ENCODE assay signal across 1 cellular context in the genomic region with DNA sequence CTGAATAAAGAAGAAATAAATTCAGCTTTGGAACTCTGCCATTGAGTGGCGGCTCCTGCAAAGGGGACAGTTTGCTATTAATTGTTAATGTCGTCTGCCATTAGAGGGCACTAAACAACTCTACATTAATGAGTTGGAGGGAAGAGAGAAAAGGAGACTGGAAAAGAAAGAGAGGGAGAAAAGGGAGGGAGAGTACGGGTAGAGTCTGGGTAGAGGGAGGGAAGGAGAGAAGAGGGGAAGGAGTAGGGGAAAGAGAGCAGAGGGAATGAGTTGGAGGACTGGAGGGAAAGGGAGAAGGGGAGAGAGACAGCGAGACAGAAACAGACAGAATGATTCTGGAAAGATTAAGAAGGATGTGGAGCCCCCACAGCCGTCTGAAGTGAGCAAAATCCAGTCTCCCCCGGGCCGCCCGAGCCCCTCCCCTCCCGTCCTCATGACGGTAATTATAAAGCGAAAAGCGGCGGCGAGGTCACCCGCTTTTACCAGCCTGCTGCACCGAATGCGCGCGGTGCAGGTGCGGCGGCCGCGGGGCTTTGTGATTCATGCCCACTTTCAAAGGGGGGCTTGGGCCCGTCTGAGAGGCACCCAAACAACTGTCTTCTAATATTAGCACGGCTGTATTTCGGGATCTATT.
A peak's percentile ranks its signal among the peaks of the same experiment; 100 is the strongest.
TF ChIP-seq lines count a peak whose summit lies in the region.

No MANE protein-coding gene starts in this region.

TF ChIP-seq in HepG2, 621 proteins besides CTCF, POLR2A, EP300 and RAD21 (continued from another document and continues in another):
- TF ChIP-seq, protein P1, sequence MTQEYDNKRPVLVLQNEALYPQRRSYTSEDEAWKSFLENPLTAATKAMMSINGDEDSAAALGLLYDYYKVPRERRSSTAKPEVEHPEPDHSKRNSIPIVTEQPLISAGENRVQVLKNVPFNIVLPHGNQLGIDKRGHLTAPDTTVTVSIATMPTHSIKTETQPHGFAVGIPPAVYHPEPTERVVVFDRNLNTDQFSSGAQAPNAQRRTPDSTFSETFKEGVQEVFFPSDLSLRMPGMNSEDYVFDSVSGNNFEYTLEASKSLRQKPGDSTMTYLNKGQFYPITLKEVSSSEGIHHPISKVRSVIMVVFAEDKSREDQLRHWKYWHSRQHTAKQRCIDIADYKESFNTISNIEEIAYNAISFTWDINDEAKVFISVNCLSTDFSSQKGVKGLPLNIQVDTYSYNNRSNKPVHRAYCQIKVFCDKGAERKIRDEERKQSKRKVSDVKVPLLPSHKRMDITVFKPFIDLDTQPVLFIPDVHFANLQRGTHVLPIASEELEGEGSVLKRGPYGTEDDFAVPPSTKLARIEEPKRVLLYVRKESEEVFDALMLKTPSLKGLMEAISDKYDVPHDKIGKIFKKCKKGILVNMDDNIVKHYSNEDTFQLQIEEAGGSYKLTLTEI (CRISPR knock-in tag; conservative IDR thresholded peaks at IDR 0.05) = no peak
- TF ChIP-seq, protein P2, sequence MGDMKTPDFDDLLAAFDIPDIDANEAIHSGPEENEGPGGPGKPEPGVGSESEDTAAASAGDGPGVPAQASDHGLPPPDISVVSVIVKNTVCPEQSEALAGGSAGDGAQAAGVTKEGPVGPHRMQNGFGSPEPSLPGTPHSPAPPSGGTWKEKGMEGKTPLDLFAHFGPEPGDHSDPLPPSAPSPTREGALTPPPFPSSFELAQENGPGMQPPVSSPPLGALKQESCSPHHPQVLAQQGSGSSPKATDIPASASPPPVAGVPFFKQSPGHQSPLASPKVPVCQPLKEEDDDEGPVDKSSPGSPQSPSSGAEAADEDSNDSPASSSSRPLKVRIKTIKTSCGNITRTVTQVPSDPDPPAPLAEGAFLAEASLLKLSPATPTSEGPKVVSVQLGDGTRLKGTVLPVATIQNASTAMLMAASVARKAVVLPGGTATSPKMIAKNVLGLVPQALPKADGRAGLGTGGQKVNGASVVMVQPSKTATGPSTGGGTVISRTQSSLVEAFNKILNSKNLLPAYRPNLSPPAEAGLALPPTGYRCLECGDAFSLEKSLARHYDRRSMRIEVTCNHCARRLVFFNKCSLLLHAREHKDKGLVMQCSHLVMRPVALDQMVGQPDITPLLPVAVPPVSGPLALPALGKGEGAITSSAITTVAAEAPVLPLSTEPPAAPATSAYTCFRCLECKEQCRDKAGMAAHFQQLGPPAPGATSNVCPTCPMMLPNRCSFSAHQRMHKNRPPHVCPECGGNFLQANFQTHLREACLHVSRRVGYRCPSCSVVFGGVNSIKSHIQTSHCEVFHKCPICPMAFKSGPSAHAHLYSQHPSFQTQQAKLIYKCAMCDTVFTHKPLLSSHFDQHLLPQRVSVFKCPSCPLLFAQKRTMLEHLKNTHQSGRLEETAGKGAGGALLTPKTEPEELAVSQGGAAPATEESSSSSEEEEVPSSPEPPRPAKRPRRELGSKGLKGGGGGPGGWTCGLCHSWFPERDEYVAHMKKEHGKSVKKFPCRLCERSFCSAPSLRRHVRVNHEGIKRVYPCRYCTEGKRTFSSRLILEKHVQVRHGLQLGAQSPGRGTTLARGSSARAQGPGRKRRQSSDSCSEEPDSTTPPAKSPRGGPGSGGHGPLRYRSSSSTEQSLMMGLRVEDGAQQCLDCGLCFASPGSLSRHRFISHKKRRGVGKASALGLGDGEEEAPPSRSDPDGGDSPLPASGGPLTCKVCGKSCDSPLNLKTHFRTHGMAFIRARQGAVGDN (CRISPR knock-in tag; IDR thresholded peaks at IDR 0.05) = peak; percentile 67
- TF ChIP-seq ZNF564 (CRISPR knock-in tag; IDR thresholded peaks at IDR 0.05) (0 out of 2 replicates have a peak, but pooled peaks have one; percentile 35), ZNF12 (CRISPR knock-in tag; IDR thresholded peaks at IDR 0.05) (0 out of 2 replicates have a peak, but pooled peaks have one; percentile 8), SAP130 (CRISPR knock-in tag; IDR thresholded peaks at IDR 0.05; ENCODE audit: low read depth) (0 out of 2 replicates have a peak, but pooled peaks have one; percentile 17), KDM4B (CRISPR knock-in tag; IDR thresholded peaks at IDR 0.05) (no peak; the same call in 1 of the 2 replicates), MED8 (CRISPR knock-in tag; IDR thresholded peaks at IDR 0.05; ENCODE audit: insufficient replicate concordance) (no peak), ZNF709 (CRISPR knock-in tag; IDR thresholded peaks at IDR 0.05) (no peak), ZNF777 (CRISPR knock-in tag; IDR thresholded peaks at IDR 0.05) (peak; percentile 87), RBM39 (IDR thresholded peaks at IDR 0.05; ENCODE audit: low read depth, low read length, poor library complexity, severe bottlenecking) (peak; percentile 34), LCORL (IDR thresholded peaks at IDR 0.05) (no peak), LCORL (CRISPR knock-in tag; IDR thresholded peaks at IDR 0.05) (no peak), CBX5 (CRISPR knock-in tag; IDR thresholded peaks at IDR 0.05; ENCODE audit: borderline replicate concordance) (0 out of 2 replicates have a peak, but pooled peaks have one; percentile 13), ZMYM3 (CRISPR knock-in tag; IDR thresholded peaks at IDR 0.05) (0 out of 2 replicates have a peak, but pooled peaks have one; percentile 44), SIN3A (IDR thresholded peaks at IDR 0.05; ENCODE audit: borderline replicate concordance, low read depth, low read length) (peak; percentile 54; the same call in 1 of the 2 replicates), PITX1 (CRISPR knock-in tag; IDR thresholded peaks at IDR 0.05) (peak; percentile 35; the same call in 1 of the 2 replicates), GATAD2A (CRISPR knock-in tag; IDR thresholded peaks at IDR 0.05) (peak; percentile 40), CBX1 (IDR thresholded peaks at IDR 0.05; ENCODE audit: low read depth) (no peak), TAF1 (CRISPR knock-in tag; IDR thresholded peaks at IDR 0.05) (peak; percentile 31; the same call in 1 of the 2 replicates), RBFOX2 (IDR thresholded peaks at IDR 0.05; ENCODE audit: low read depth, low read length) (peak; percentile 77), ZNF441 (CRISPR knock-in tag; IDR thresholded peaks at IDR 0.05; ENCODE audit: borderline replicate concordance) (peak; percentile 25; the same call in 1 of the 2 replicates), CREM (IDR thresholded peaks at IDR 0.05) (0 out of 2 replicates have a peak, but pooled peaks have one; percentile 18), CREM (CRISPR knock-in tag; IDR thresholded peaks at IDR 0.05) (no peak), ZBTB7B (CRISPR knock-in tag; IDR thresholded peaks at IDR 0.05) (peak; percentile 27; the same call in 1 of the 2 replicates), ZNF605 (CRISPR knock-in tag; IDR thresholded peaks at IDR 0.05) (peak; percentile 79), MEF2D (CRISPR knock-in tag; IDR thresholded peaks at IDR 0.05) (peak; percentile 72; the same call in 1 of the 2 replicates), NR2C2 (CRISPR knock-in tag; IDR thresholded peaks at IDR 0.05; ENCODE audit: borderline replicate concordance) (0 out of 2 replicates have a peak, but pooled peaks have one; percentile 41), ZSCAN25 (CRISPR knock-in tag; IDR thresholded peaks at IDR 0.05) (peak; percentile 76; the same call in 1 of the 2 replicates), TEAD2 (CRISPR knock-in tag; IDR thresholded peaks at IDR 0.05) (no peak), MAZ (IDR thresholded peaks at IDR 0.05; ENCODE audit: borderline replicate concordance, low read depth, low read length) (0 out of 2 replicates have a peak, but pooled peaks have one; percentile 15), MAZ (CRISPR knock-in tag; IDR thresholded peaks at IDR 0.05; ENCODE audit: low read depth) (no peak), SP4 (CRISPR knock-in tag; IDR thresholded peaks at IDR 0.05) (0 out of 2 replicates have a peak, but pooled peaks have one; percentile 38), HMGA1 (CRISPR knock-in tag; conservative IDR thresholded peaks at IDR 0.05) (no peak), NCOR1 (IDR thresholded peaks at IDR 0.05; ENCODE audit: borderline replicate concordance, low read length) (peak; percentile 78; the same call in 1 of the 2 replicates), ASH2L (IDR thresholded peaks at IDR 0.05; ENCODE audit: insufficient read length, low read depth, low read length) (peak; percentile 23), ZNF350 (CRISPR knock-in tag; IDR thresholded peaks at IDR 0.05; ENCODE audit: borderline replicate concordance, low read depth) (peak; percentile 55; the same call in 1 of the 2 replicates)
- TF ChIP-seq, protein P3, sequence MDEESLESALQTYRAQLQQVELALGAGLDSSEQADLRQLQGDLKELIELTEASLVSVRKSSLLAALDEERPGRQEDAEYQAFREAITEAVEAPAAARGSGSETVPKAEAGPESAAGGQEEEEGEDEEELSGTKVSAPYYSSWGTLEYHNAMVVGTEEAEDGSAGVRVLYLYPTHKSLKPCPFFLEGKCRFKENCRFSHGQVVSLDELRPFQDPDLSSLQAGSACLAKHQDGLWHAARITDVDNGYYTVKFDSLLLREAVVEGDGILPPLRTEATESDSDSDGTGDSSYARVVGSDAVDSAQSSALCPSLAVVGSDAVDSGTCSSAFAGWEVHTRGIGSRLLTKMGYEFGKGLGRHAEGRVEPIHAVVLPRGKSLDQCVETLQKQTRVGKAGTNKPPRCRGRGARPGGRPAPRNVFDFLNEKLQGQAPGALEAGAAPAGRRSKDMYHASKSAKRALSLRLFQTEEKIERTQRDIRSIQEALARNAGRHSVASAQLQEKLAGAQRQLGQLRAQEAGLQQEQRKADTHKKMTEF (CRISPR knock-in tag; IDR thresholded peaks at IDR 0.05) = peak; percentile 50
- TF ChIP-seq, protein P4, sequence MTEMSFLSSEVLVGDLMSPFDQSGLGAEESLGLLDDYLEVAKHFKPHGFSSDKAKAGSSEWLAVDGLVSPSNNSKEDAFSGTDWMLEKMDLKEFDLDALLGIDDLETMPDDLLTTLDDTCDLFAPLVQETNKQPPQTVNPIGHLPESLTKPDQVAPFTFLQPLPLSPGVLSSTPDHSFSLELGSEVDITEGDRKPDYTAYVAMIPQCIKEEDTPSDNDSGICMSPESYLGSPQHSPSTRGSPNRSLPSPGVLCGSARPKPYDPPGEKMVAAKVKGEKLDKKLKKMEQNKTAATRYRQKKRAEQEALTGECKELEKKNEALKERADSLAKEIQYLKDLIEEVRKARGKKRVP (CRISPR knock-in tag; IDR thresholded peaks at IDR 0.05) = 0 out of 4 replicates have a peak, but pooled peaks of 1 of the 2 experiments have one; percentile 3
- TF ChIP-seq, protein P5, sequence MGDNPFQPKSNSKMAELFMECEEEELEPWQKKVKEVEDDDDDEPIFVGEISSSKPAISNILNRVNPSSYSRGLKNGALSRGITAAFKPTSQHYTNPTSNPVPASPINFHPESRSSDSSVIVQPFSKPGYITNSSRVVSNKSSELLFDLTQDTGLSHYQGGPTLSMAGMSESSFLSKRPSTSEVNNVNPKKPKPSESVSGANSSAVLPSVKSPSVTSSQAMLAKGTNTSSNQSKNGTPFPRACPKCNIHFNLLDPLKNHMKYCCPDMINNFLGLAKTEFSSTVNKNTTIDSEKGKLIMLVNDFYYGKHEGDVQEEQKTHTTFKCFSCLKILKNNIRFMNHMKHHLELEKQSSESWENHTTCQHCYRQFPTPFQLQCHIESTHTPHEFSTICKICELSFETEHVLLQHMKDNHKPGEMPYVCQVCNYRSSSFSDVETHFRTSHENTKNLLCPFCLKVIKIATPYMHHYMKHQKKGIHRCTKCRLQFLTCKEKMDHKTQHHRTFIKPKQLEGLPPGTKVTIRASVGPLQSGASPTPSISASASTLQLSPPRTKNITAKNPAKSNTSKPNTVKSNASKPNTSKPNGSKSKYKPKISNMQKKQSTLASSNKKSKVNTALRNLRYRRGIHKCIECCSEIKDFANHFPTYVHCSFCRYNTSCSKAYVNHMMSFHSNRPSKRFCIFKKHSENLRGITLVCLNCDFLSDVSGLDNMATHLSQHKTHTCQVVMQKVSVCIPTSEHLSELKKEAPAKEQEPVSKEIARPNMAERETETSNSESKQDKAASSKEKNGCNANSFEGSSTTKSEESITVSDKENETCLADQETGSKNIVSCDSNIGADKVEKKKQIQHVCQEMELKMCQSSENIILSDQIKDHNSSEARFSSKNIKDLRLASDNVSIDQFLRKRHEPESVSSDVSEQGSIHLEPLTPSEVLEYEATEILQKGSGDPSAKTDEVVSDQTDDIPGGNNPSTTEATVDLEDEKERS (CRISPR knock-in tag; IDR thresholded peaks at IDR 0.05) = peak; percentile 24; the same call in 1 of the 2 replicates
- TF ChIP-seq, protein P6, sequence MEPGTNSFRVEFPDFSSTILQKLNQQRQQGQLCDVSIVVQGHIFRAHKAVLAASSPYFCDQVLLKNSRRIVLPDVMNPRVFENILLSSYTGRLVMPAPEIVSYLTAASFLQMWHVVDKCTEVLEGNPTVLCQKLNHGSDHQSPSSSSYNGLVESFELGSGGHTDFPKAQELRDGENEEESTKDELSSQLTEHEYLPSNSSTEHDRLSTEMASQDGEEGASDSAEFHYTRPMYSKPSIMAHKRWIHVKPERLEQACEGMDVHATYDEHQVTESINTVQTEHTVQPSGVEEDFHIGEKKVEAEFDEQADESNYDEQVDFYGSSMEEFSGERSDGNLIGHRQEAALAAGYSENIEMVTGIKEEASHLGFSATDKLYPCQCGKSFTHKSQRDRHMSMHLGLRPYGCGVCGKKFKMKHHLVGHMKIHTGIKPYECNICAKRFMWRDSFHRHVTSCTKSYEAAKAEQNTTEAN (CRISPR knock-in tag; conservative IDR thresholded peaks at IDR 0.05) = peak; percentile 7; the same call in 1 of the 2 replicates
- TF ChIP-seq, protein P7, sequence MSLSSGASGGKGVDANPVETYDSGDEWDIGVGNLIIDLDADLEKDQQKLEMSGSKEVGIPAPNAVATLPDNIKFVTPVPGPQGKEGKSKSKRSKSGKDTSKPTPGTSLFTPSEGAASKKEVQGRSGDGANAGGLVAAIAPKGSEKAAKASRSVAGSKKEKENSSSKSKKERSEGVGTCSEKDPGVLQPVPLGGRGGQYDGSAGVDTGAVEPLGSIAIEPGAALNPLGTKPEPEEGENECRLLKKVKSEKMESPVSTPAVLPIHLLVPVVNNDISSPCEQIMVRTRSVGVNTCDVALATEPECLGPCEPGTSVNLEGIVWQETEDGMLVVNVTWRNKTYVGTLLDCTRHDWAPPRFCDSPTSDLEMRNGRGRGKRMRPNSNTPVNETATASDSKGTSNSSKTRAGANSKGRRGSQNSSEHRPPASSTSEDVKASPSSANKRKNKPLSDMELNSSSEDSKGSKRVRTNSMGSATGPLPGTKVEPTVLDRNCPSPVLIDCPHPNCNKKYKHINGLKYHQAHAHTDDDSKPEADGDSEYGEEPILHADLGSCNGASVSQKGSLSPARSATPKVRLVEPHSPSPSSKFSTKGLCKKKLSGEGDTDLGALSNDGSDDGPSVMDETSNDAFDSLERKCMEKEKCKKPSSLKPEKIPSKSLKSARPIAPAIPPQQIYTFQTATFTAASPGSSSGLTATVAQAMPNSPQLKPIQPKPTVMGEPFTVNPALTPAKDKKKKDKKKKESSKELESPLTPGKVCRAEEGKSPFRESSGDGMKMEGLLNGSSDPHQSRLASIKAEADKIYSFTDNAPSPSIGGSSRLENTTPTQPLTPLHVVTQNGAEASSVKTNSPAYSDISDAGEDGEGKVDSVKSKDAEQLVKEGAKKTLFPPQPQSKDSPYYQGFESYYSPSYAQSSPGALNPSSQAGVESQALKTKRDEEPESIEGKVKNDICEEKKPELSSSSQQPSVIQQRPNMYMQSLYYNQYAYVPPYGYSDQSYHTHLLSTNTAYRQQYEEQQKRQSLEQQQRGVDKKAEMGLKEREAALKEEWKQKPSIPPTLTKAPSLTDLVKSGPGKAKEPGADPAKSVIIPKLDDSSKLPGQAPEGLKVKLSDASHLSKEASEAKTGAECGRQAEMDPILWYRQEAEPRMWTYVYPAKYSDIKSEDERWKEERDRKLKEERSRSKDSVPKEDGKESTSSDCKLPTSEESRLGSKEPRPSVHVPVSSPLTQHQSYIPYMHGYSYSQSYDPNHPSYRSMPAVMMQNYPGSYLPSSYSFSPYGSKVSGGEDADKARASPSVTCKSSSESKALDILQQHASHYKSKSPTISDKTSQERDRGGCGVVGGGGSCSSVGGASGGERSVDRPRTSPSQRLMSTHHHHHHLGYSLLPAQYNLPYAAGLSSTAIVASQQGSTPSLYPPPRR (CRISPR knock-in tag; IDR thresholded peaks at IDR 0.05; ENCODE audit: borderline replicate concordance) = no peak
- TF ChIP-seq, protein P8, sequence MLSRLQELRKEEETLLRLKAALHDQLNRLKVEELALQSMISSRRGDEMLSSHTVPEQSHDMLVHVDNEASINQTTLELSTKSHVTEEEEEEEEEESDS (CRISPR knock-in tag; IDR thresholded peaks at IDR 0.05; ENCODE audit: borderline replicate concordance) = no peak
